ENCODE assay signal across 8 cellular contexts in the genomic region with DNA sequence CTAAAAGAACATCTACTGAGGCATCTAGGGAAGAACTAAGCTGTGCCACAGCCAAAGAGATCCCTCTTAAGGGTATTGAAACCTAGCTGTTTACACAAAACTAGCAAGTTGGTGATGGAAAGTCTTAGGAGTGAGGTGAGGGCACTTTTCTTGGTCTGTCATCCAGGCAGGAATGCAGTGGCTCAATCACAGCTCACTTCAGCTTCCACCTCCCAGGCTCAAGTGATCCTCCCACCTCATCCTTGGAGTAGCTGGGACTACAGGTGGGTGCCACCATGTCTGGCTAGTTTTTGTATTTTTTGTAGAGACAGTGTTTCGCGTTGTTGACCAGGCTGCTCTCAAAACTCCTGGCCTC. TPM values are rescaled to one million over a fixed set of nuclear protein-coding genes. Genes with fewer than 3 reads are reported as not detected.
DNase-seq lines count a peak whose midpoint lies in the region; TF ChIP-seq lines count a peak whose summit lies in the region.

No MANE protein-coding gene starts in this region.

- no peak for TF ChIP-seq RAD21 in SK-N-SH (IDR thresholded peaks at IDR 0.05; ENCODE audit: low read length)

- H3K79me2 ChIP-seq in SK-N-SH (ENCODE audit: insufficient read depth), result peaks cover 62% of the 10 kb centered on the region
- H3K79me2 ChIP-seq in fibroblast of lung (ENCODE audit: control insufficient read depth, insufficient read depth, low read length), result peaks cover 52% of the 10 kb centered on the region

- in situ Hi-C loops in G401 (cut with HindIII; ENCODE audit: low sequenced_read_pairs), result no loop called here

- TF ChIP-seq CTCF in SK-N-SH (IDR thresholded peaks at IDR 0.05) (no peak), fibroblast of lung (conservative IDR thresholded peaks at IDR 0.05 in 1 of 2, IDR thresholded peaks at IDR 0.05 in 1 of 2; ENCODE audit: low read depth in 1 of 2, low read length in 2 of 2) (no peak)

- H4K20me1 ChIP-seq in SK-N-SH (ENCODE audit: insufficient read depth) (no peaks in the 10 kb centered on the region), fibroblast of lung (ENCODE audit: control insufficient read depth, extremely low read depth, insufficient read depth, low read length) (no peaks in the 10 kb centered on the region)

- no peak for TF ChIP-seq EP300 in SK-N-SH (IDR thresholded peaks at IDR 0.05; ENCODE audit: borderline replicate concordance in 1 of 2, low read depth in 1 of 2, low read length in 1 of 2)

- H3K4me1 ChIP-seq in SK-N-SH (ENCODE audit: control insufficient read depth in 1 of 2, insufficient read depth in 2 of 2, low read depth in 1 of 2, low read length in 1 of 2), result peaks cover 24 to 25% of the 10 kb centered on the region in 2 experiments
- peaks cover 15% of the 10 kb centered on the region for H3K4me1 ChIP-seq in fibroblast of lung (ENCODE audit: control insufficient read depth, extremely low read depth, insufficient read depth, low read length)
- peaks cover 45% of the 10 kb centered on the region for H3K4me1 ChIP-seq in rectal smooth muscle tissue (ENCODE audit: control insufficient read depth, insufficient read depth, low read length)

- 93% methylated on average over 2 of the region's 2 CpGs for WGBS in SK-N-SH (ENCODE audit: low lambda C conversion rate)

- H2AFZ ChIP-seq in SK-N-SH (ENCODE audit: low read depth) (no peak overlapping the region), fibroblast of lung (ENCODE audit: low read length) (no peak overlapping the region)

- H3K27ac ChIP-seq in SK-N-SH (ENCODE audit: low read depth in 2 of 2, low read length in 1 of 2) (peak overlapping the region; percentile 50 to 87; a peak in 3 of 4 replicates), fibroblast of lung (ENCODE audit: insufficient read depth, low read length) (peak overlapping the region; percentile 75), rectal smooth muscle tissue (ENCODE audit: low read depth, low read length) (peak overlapping the region; percentile 96)

- CTCF ChIA-PET in SK-N-SH (lab: Yijun Ruan, JAX), result interaction anchor here (1.1 to 2.1 kb wide), 3 partner anchors 17 to 190 kb away, joined by 3 to 7 read pairs (median 3); no protein-coding TSS in a partner anchor

- H3K4me2 ChIP-seq in SK-N-SH (peak overlapping the region; percentile 85), fibroblast of lung (ENCODE audit: extremely low read depth, insufficient read depth, low read length) (peak overlapping the region; percentile 73)

- no peaks in the 10 kb centered on the region for H3K9me2 ChIP-seq in SK-N-SH

- peak overlapping the region; percentile 91; the same call in 1 of the 2 replicates for H3K9ac ChIP-seq in SK-N-SH
- no peak overlapping the region for H3K9ac ChIP-seq in fibroblast of lung (ENCODE audit: insufficient read depth, low read length)
- no peak overlapping the region for H3K9ac ChIP-seq in rectal smooth muscle tissue (ENCODE audit: low read length)

- peaks cover 33 to 47% of the 10 kb centered on the region in 2 experiments for H3K36me3 ChIP-seq in SK-N-SH (replicated peaks in 1 of 2; ENCODE audit: control insufficient read depth in 1 of 2, insufficient read depth in 2 of 2, low read length in 1 of 2)
- peaks cover 26% of the 10 kb centered on the region for H3K36me3 ChIP-seq in fibroblast of lung (ENCODE audit: control insufficient read depth, insufficient read depth, low read length)
- H3K36me3 ChIP-seq in rectal smooth muscle tissue (ENCODE audit: control insufficient read depth, insufficient read depth, low read length), result peaks cover 24% of the 10 kb centered on the region

- POLR2A ChIA-PET in SK-N-SH (lab: Yijun Ruan, JAX), result interaction anchor here (0.6 to 1.8 kb wide), 3 partner anchors 9 to 264 kb away, joined by 3 to 7 read pairs (median 3); a partner anchor contains a TSS

- H3K27me3 ChIP-seq in SK-N-SH (ENCODE audit: insufficient read depth) (no peaks in the 10 kb centered on the region), fibroblast of lung (ENCODE audit: control insufficient read depth, insufficient read depth, low read length) (no peaks in the 10 kb centered on the region), rectal smooth muscle tissue (ENCODE audit: control insufficient read depth, insufficient read depth, low read length) (peaks cover 5% of the 10 kb centered on the region)

- H3F3A ChIP-seq in SK-N-SH (replicated peaks; ENCODE audit: insufficient read depth), result peaks cover 34% of the 10 kb centered on the region

- H3K9me3 ChIP-seq in SK-N-SH (no peaks in the 10 kb centered on the region), fibroblast of lung (ENCODE audit: control insufficient read depth, insufficient read depth, low read depth, low read length) (no peaks in the 10 kb centered on the region)

- H3K4me3 ChIP-seq in SK-N-SH (ENCODE audit: low read depth in 2 of 2, low read length in 1 of 2) (peak overlapping the region in 1 of 2 experiments; percentile 86; a peak in 2 of 4 replicates), fibroblast of lung (replicated peaks in 1 of 4; ENCODE audit: control extremely low read depth in 1 of 4, insufficient read depth in 1 of 4, low read depth in 3 of 4, low read length in 4 of 4) (peak overlapping the region; percentile 12 to 95 (median 90)), rectal smooth muscle tissue (ENCODE audit: low read length) (peak overlapping the region; percentile 91)

- DNase-seq in G401 (ENCODE audit: low spot score) (peak; percentile 29), SK-N-SH (no peak), fibroblast of lung (ENCODE audit: low read depth in 2 of 2) (no peak), NCI-H146 (lab: John Stamatoyannopoulos, UW) (no peak), NCI-H187 (lab: John Stamatoyannopoulos, UW) (no peak), foreskin melanocyte (no peak)
- DNase-seq in stimulated activated naive CD4-positive, alpha-beta T cell (lab: John Stamatoyannopoulos, UW), result no peak

TF ChIP-seq in SK-N-SH, 30 proteins besides CTCF, POLR2A, EP300 and RAD21:
- TF ChIP-seq, protein P1, sequence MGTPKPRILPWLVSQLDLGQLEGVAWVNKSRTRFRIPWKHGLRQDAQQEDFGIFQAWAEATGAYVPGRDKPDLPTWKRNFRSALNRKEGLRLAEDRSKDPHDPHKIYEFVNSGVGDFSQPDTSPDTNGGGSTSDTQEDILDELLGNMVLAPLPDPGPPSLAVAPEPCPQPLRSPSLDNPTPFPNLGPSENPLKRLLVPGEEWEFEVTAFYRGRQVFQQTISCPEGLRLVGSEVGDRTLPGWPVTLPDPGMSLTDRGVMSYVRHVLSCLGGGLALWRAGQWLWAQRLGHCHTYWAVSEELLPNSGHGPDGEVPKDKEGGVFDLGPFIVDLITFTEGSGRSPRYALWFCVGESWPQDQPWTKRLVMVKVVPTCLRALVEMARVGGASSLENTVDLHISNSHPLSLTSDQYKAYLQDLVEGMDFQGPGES (IDR thresholded peaks at IDR 0.05; ENCODE audit: low read depth, low read length), result no peak
- TF ChIP-seq FOXJ3 (CRISPR knock-in tag; IDR thresholded peaks at IDR 0.05) (no peak), NFIC (IDR thresholded peaks at IDR 0.05; ENCODE audit: borderline replicate concordance) (no peak)

RNA-seq across cellular contexts. Expression of gene PLEKHO1, which starts 2.4 kb away (rescaled TPM):
- total RNA-seq in G401 (2014; rRNA removed; shearing (Covaris generic)), result 42.9 and 45.6 TPM in 2 replicates
- 27.8 and 33.5 TPM in 2 replicates for polyA plus RNA-seq in SK-N-SH (2012; rRNA removed)
- 24.1 and 25.1 TPM in 2 replicates for polyA plus RNA-seq in SK-N-SH (2012; cell fraction: cytosol; rRNA removed)
- polyA plus RNA-seq in SK-N-SH (2012; cell fraction: nucleus; rRNA removed), result 54.0 and 65.5 TPM in 2 replicates
- 55.0 and 65.6 TPM in 2 replicates for total RNA-seq in fibroblast of lung
- 35.1 and 48.3 TPM in 2 replicates for polyA plus RNA-seq in fibroblast of lung
- 46.3 and 57.0 TPM in 2 replicates for polyA plus RNA-seq in fibroblast of lung (2012)
- 56.6 and 66.9 TPM in 2 replicates for polyA minus RNA-seq in fibroblast of lung (ENCODE audit: low replicate concordance)
